Comparison of ENCODE assay signal across 1 cellular context in the genomic region with DNA sequence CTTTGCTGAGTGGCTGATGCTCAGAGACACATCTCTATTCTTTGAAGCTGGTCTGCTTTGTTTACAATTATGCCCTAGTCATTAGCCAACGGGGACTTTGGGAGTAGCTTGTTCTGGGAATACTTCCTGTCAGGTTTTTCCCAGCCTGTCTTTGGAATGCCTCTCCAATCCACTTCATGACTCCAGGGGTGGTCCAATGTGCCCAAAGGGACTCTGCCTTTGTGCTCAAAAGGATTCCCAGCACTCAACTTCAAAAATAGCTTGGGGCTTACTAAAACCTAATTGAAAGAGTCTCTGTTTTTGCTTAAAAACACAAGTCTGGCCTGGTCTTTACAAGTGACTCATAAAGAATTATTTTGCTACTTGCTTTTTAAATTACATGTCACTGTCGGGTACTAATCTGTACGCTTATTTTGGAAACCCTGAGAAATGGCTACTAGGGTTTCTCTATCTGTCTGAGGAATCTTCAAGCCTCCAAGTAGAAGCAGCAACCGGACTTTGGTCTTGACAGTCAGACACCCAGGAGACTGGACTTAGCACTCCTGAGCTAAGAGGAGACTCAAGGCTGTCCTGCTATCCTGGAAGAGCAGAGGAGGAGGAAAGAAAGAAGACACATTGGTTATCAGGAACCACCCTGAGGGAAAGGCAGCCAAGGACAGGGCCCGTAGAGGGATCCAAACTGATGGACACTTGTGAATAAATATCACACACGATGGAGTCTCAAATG.
TF ChIP-seq lines count a peak whose summit lies in the region.

No MANE protein-coding gene starts in this region.

TF ChIP-seq in HepG2, 621 proteins besides CTCF, POLR2A, EP300 and RAD21 (continued from another document and continues in another):
- 0 out of 2 replicates have a peak, but pooled peaks have one; percentile 25 for TF ChIP-seq GFI1 (CRISPR knock-in tag; IDR thresholded peaks at IDR 0.05; ENCODE audit: borderline replicate concordance)
- TF ChIP-seq ARNTL (CRISPR knock-in tag; IDR thresholded peaks at IDR 0.05) = no peak
- TF ChIP-seq, protein P1, sequence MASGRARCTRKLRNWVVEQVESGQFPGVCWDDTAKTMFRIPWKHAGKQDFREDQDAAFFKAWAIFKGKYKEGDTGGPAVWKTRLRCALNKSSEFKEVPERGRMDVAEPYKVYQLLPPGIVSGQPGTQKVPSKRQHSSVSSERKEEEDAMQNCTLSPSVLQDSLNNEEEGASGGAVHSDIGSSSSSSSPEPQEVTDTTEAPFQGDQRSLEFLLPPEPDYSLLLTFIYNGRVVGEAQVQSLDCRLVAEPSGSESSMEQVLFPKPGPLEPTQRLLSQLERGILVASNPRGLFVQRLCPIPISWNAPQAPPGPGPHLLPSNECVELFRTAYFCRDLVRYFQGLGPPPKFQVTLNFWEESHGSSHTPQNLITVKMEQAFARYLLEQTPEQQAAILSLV (CRISPR knock-in tag; IDR thresholded peaks at IDR 0.05; ENCODE audit: borderline replicate concordance) = no peak
- TF ChIP-seq, protein P2, sequence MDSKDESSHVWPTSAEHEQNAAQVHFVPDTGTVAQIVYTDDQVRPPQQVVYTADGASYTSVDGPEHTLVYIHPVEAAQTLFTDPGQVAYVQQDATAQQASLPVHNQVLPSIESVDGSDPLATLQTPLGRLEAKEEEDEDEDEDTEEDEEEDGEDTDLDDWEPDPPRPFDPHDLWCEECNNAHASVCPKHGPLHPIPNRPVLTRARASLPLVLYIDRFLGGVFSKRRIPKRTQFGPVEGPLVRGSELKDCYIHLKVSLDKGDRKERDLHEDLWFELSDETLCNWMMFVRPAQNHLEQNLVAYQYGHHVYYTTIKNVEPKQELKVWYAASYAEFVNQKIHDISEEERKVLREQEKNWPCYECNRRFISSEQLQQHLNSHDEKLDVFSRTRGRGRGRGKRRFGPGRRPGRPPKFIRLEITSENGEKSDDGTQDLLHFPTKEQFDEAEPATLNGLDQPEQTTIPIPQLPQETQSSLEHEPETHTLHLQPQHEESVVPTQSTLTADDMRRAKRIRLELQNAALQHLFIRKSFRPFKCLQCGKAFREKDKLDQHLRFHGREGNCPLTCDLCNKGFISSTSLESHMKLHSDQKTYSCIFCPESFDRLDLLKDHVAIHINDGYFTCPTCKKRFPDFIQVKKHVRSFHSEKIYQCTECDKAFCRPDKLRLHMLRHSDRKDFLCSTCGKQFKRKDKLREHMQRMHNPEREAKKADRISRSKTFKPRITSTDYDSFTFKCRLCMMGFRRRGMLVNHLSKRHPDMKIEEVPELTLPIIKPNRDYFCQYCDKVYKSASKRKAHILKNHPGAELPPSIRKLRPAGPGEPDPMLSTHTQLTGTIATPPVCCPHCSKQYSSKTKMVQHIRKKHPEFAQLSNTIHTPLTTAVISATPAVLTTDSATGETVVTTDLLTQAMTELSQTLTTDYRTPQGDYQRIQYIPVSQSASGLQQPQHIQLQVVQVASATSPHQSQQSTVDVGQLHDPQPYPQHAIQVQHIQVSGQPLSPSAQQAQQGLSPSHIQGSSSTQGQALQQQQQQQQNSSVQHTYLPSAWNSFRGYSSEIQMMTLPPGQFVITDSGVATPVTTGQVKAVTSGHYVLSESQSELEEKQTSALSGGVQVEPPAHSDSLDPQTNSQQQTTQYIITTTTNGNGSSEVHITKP (CRISPR knock-in tag; IDR thresholded peaks at IDR 0.05; ENCODE audit: low read depth) = no peak
- TF ChIP-seq MAFG (CRISPR knock-in tag; IDR thresholded peaks at IDR 0.05) = no peak
- TF ChIP-seq, protein P3, sequence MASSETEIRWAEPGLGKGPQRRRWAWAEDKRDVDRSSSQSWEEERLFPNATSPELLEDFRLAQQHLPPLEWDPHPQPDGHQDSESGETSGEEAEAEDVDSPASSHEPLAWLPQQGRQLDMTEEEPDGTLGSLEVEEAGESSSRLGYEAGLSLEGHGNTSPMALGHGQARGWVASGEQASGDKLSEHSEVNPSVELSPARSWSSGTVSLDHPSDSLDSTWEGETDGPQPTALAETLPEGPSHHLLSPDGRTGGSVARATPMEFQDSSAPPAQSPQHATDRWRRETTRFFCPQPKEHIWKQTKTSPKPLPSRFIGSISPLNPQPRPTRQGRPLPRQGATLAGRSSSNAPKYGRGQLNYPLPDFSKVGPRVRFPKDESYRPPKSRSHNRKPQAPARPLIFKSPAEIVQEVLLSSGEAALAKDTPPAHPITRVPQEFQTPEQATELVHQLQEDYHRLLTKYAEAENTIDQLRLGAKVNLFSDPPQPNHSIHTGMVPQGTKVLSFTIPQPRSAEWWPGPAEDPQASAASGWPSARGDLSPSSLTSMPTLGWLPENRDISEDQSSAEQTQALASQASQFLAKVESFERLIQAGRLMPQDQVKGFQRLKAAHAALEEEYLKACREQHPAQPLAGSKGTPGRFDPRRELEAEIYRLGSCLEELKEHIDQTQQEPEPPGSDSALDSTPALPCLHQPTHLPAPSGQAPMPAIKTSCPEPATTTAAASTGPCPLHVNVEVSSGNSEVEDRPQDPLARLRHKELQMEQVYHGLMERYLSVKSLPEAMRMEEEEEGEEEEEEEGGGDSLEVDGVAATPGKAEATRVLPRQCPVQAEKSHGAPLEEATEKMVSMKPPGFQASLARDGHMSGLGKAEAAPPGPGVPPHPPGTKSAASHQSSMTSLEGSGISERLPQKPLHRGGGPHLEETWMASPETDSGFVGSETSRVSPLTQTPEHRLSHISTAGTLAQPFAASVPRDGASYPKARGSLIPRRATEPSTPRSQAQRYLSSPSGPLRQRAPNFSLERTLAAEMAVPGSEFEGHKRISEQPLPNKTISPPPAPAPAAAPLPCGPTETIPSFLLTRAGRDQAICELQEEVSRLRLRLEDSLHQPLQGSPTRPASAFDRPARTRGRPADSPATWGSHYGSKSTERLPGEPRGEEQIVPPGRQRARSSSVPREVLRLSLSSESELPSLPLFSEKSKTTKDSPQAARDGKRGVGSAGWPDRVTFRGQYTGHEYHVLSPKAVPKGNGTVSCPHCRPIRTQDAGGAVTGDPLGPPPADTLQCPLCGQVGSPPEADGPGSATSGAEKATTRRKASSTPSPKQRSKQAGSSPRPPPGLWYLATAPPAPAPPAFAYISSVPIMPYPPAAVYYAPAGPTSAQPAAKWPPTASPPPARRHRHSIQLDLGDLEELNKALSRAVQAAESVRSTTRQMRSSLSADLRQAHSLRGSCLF (CRISPR knock-in tag; IDR thresholded peaks at IDR 0.05; ENCODE audit: borderline replicate concordance) = no peak
- TF ChIP-seq, protein P4, sequence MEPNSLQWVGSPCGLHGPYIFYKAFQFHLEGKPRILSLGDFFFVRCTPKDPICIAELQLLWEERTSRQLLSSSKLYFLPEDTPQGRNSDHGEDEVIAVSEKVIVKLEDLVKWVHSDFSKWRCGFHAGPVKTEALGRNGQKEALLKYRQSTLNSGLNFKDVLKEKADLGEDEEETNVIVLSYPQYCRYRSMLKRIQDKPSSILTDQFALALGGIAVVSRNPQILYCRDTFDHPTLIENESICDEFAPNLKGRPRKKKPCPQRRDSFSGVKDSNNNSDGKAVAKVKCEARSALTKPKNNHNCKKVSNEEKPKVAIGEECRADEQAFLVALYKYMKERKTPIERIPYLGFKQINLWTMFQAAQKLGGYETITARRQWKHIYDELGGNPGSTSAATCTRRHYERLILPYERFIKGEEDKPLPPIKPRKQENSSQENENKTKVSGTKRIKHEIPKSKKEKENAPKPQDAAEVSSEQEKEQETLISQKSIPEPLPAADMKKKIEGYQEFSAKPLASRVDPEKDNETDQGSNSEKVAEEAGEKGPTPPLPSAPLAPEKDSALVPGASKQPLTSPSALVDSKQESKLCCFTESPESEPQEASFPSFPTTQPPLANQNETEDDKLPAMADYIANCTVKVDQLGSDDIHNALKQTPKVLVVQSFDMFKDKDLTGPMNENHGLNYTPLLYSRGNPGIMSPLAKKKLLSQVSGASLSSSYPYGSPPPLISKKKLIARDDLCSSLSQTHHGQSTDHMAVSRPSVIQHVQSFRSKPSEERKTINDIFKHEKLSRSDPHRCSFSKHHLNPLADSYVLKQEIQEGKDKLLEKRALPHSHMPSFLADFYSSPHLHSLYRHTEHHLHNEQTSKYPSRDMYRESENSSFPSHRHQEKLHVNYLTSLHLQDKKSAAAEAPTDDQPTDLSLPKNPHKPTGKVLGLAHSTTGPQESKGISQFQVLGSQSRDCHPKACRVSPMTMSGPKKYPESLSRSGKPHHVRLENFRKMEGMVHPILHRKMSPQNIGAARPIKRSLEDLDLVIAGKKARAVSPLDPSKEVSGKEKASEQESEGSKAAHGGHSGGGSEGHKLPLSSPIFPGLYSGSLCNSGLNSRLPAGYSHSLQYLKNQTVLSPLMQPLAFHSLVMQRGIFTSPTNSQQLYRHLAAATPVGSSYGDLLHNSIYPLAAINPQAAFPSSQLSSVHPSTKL (CRISPR knock-in tag; IDR thresholded peaks at IDR 0.05) = peak; percentile 48
- TF ChIP-seq, protein P5, sequence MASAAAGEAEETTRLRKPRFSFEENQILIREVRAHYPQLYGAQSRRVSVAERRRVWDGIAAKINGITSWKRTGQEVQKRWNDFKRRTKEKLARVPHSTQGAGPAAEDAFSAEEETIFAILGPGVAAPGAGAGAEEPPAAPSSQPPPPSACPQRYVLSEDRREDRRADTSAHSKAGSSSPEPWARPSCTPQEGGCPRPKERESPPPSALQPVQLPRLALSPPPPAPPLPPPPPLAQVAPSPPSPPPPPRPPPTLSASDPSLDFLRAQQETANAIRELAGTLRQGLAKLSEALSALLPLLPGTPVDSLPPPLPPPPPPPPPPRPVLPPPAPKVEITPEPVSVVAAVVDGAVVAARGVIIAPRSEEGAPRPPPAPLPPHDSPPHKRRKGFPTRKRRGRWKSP (CRISPR knock-in tag; IDR thresholded peaks at IDR 0.05) = no peak
- TF ChIP-seq EHMT2 (IDR thresholded peaks at IDR 0.05; ENCODE audit: borderline replicate concordance, low read depth, low read length) = no peak
- TF ChIP-seq ZNF383 (CRISPR knock-in tag; IDR thresholded peaks at IDR 0.05; ENCODE audit: borderline replicate concordance) = no peak
- no peak for TF ChIP-seq JUND (CRISPR knock-in tag; IDR thresholded peaks at IDR 0.05)
- 0 out of 2 replicates have a peak, but pooled peaks have one; percentile 31 for TF ChIP-seq PHF21A (CRISPR knock-in tag; IDR thresholded peaks at IDR 0.05)
- TF ChIP-seq, protein P6, sequence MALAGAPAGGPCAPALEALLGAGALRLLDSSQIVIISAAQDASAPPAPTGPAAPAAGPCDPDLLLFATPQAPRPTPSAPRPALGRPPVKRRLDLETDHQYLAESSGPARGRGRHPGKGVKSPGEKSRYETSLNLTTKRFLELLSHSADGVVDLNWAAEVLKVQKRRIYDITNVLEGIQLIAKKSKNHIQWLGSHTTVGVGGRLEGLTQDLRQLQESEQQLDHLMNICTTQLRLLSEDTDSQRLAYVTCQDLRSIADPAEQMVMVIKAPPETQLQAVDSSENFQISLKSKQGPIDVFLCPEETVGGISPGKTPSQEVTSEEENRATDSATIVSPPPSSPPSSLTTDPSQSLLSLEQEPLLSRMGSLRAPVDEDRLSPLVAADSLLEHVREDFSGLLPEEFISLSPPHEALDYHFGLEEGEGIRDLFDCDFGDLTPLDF (CRISPR knock-in tag; IDR thresholded peaks at IDR 0.05) = no peak
- no peak for TF ChIP-seq U2AF1 (optimal IDR thresholded peaks at IDR 0.05; ENCODE audit: low read depth, low read length)
- TF ChIP-seq ERF (CRISPR knock-in tag; IDR thresholded peaks at IDR 0.05) = 0 out of 2 replicates have a peak, but pooled peaks have one; percentile 25
- TF ChIP-seq SIX4 (CRISPR knock-in tag; IDR thresholded peaks at IDR 0.05) = no peak
- TF ChIP-seq SRSF9 (IDR thresholded peaks at IDR 0.05; ENCODE audit: borderline replicate concordance, insufficient read depth, low read depth, low read length, poor library complexity, severe bottlenecking) = no peak
- peak; percentile 33; the same call in 1 of the 2 replicates for TF ChIP-seq HDAC1 (CRISPR knock-in tag; IDR thresholded peaks at IDR 0.05)
- TF ChIP-seq HOXD1 (CRISPR knock-in tag; IDR thresholded peaks at IDR 0.05) = no peak
- TF ChIP-seq RCOR2 (CRISPR knock-in tag; IDR thresholded peaks at IDR 0.05) = 0 out of 2 replicates have a peak, but pooled peaks have one; percentile 25
- TF ChIP-seq HNRNPLL (IDR thresholded peaks at IDR 0.05; ENCODE audit: low read depth, low read length, poor library complexity, severe bottlenecking) = no peak
- no peak for TF ChIP-seq ZNF350 (CRISPR knock-in tag; IDR thresholded peaks at IDR 0.05; ENCODE audit: borderline replicate concordance, low read depth)
- TF ChIP-seq ZNF260 (CRISPR knock-in tag; IDR thresholded peaks at IDR 0.05; ENCODE audit: borderline replicate concordance, low read depth) = no peak
- no peak for TF ChIP-seq ZNF264 (CRISPR knock-in tag; IDR thresholded peaks at IDR 0.05)
- no peak for TF ChIP-seq ZBTB7B (CRISPR knock-in tag; IDR thresholded peaks at IDR 0.05)
- TF ChIP-seq RBM39 (IDR thresholded peaks at IDR 0.05; ENCODE audit: low read depth, low read length, poor library complexity, severe bottlenecking) = no peak
- TF ChIP-seq, protein P7, sequence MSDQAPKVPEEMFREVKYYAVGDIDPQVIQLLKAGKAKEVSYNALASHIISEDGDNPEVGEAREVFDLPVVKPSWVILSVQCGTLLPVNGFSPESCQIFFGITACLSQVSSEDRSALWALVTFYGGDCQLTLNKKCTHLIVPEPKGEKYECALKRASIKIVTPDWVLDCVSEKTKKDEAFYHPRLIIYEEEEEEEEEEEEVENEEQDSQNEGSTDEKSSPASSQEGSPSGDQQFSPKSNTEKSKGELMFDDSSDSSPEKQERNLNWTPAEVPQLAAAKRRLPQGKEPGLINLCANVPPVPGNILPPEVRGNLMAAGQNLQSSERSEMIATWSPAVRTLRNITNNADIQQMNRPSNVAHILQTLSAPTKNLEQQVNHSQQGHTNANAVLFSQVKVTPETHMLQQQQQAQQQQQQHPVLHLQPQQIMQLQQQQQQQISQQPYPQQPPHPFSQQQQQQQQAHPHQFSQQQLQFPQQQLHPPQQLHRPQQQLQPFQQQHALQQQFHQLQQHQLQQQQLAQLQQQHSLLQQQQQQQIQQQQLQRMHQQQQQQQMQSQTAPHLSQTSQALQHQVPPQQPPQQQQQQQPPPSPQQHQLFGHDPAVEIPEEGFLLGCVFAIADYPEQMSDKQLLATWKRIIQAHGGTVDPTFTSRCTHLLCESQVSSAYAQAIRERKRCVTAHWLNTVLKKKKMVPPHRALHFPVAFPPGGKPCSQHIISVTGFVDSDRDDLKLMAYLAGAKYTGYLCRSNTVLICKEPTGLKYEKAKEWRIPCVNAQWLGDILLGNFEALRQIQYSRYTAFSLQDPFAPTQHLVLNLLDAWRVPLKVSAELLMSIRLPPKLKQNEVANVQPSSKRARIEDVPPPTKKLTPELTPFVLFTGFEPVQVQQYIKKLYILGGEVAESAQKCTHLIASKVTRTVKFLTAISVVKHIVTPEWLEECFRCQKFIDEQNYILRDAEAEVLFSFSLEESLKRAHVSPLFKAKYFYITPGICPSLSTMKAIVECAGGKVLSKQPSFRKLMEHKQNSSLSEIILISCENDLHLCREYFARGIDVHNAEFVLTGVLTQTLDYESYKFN (CRISPR knock-in tag; conservative IDR thresholded peaks at IDR 0.05) = 0 out of 2 replicates have a peak, but pooled peaks have one; percentile 32
- TF ChIP-seq, protein P8, sequence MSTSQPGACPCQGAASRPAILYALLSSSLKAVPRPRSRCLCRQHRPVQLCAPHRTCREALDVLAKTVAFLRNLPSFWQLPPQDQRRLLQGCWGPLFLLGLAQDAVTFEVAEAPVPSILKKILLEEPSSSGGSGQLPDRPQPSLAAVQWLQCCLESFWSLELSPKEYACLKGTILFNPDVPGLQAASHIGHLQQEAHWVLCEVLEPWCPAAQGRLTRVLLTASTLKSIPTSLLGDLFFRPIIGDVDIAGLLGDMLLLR (CRISPR knock-in tag; IDR thresholded peaks at IDR 0.05) = no peak
- TF ChIP-seq HOXA5 (CRISPR knock-in tag; IDR thresholded peaks at IDR 0.05) = no peak
- no peak for TF ChIP-seq ZNF34 (CRISPR knock-in tag; IDR thresholded peaks at IDR 0.05; ENCODE audit: borderline replicate concordance)
